ENCODE assay signal across 19 cellular contexts in genomic region chr5:169094586-169095409, GRCh38.
DNase-seq lines count a peak whose midpoint lies in the region; ATAC-seq and TF ChIP-seq lines count a peak whose summit lies in the region.
"Had no signal": no experiment of that assay in that cellular context is flagged by ENCODE, and none has a peak within 500 bp of the region (broad histone marks: within the 10 kb centered on the region; RNA-seq: fewer than 3 reads in every experiment).

No MANE protein-coding gene starts in this region.

- H3K9me3 Mint-ChIP-seq in osteocyte (ENCODE audit: unreplicated experiment) = peaks cover 12% of the 10 kb centered on the region
- H3K9me3 Mint-ChIP-seq: CD8-positive, alpha-beta T cell; stimulated activated naive CD8-positive, alpha-beta T cell treated with anti-CD3 and anti-CD28 coated beads, Interleukin-15, amount 100 ng/mL, for 72 hours had no signal

- no peaks in the 10 kb centered on the region for H3K27me3 ChIP-seq in MM.1S (replicated peaks; ENCODE audit: insufficient read depth, low read length)
- H3K27me3 ChIP-seq in mammary epithelial cell (ENCODE audit: insufficient read depth, low read length) = no peaks in the 10 kb centered on the region

- in situ Hi-C loops in mammary epithelial cell (cut with MboI; ENCODE audit: low sequenced_read_pairs in 2 of 2) = no loop called here

- CTCF ChIA-PET in mammary epithelial cell (lab: Charles Lee; ENCODE audit: low non-redundant PET) = no interaction called here

- H4K20me1 ChIP-seq in MM.1S (ENCODE audit: insufficient read depth, low read length) (no peaks in the 10 kb centered on the region), mammary epithelial cell (ENCODE audit: insufficient read depth, low read length) (no peaks in the 10 kb centered on the region)

- no peaks in the 10 kb centered on the region for H3K36me3 ChIP-seq in MM.1S (replicated peaks; ENCODE audit: insufficient read depth, low read length)
- H3K36me3 ChIP-seq in mammary epithelial cell (ENCODE audit: insufficient read depth, low read length) = no peaks in the 10 kb centered on the region
- H3K36me3 ChIP-seq: WERI-Rb-1 had no signal

- H3K27me3 Mint-ChIP-seq in osteocyte (ENCODE audit: unreplicated experiment) = no peaks in the 10 kb centered on the region

- H3K4me2 ChIP-seq in MM.1S (ENCODE audit: low read depth, low read length) (no peak overlapping the region), mammary epithelial cell (ENCODE audit: insufficient read depth, low read depth, low read length) (peak overlapping the region; percentile 47)

- H2AFZ ChIP-seq in MM.1S (ENCODE audit: low read length) = 0 out of 2 replicates have a peak overlapping the region, but pooled peaks have one; percentile 17
- peak overlapping the region; percentile 67 for H2AFZ ChIP-seq in mammary epithelial cell (ENCODE audit: low read depth, low read length)

- H3K9me2 ChIP-seq in MM.1S (replicated peaks; ENCODE audit: insufficient read depth, low read length) = no peaks in the 10 kb centered on the region

- H3K9ac ChIP-seq in MM.1S (ENCODE audit: low read length) (no peak overlapping the region), mammary epithelial cell (ENCODE audit: insufficient read depth, low read length) (peak overlapping the region; percentile 32)

- no peaks in the 10 kb centered on the region for H3F3A ChIP-seq in MM.1S (ENCODE audit: insufficient read depth, low read length)

- H3K4me1 ChIP-seq in MM.1S (ENCODE audit: low read length) = no peaks in the 10 kb centered on the region
- H3K4me1 ChIP-seq in mammary epithelial cell (ENCODE audit: insufficient read depth, low read length) = peaks cover 22% of the 10 kb centered on the region

- H3K79me2 ChIP-seq in MM.1S (ENCODE audit: low read length) = no peaks in the 10 kb centered on the region
- H3K79me2 ChIP-seq in mammary epithelial cell (ENCODE audit: insufficient read depth, low read length) = no peaks in the 10 kb centered on the region

- H3K4me1 Mint-ChIP-seq in osteocyte (ENCODE audit: unreplicated experiment) = peaks cover 53% of the 10 kb centered on the region
- H3K4me1 Mint-ChIP-seq: stimulated activated naive CD8-positive, alpha-beta T cell treated with anti-CD3 and anti-CD28 coated beads, Interleukin-15, amount 100 ng/mL, for 72 hours had no signal

- WGBS in mammary epithelial cell (ENCODE audit: low coverage, missing lambda C conversion rate) = 25% methylated on average over 7 of the region's 7 CpGs

- peak overlapping the region; percentile 69 for H3K27ac Mint-ChIP-seq in osteocyte (ENCODE audit: unreplicated experiment)
- H3K27ac Mint-ChIP-seq: CD8-positive, alpha-beta T cell; stimulated activated naive CD8-positive, alpha-beta T cell treated with anti-CD3 and anti-CD28 coated beads, Interleukin-15, amount 100 ng/mL, for 72 hours had no signal

- no peak overlapping the region for H3K4me3 Mint-ChIP-seq in osteocyte (ENCODE audit: unreplicated experiment)
- H3K4me3 Mint-ChIP-seq: CD8-positive, alpha-beta T cell; nephron; stimulated activated naive CD8-positive, alpha-beta T cell treated with anti-CD3 and anti-CD28 coated beads, Interleukin-15, amount 100 ng/mL, for 72 hours had no signal

- H3K27ac ChIP-seq in MM.1S (ENCODE audit: low read length) = no peak overlapping the region
- peak overlapping the region; percentile 86 for H3K27ac ChIP-seq in mammary epithelial cell (ENCODE audit: insufficient read depth, low read depth, low read length)
- H3K27ac ChIP-seq: WERI-Rb-1 had no signal

- TF ChIP-seq CTCF in MM.1S (IDR thresholded peaks at IDR 0.05; ENCODE audit: low read length) (no peak), mammary epithelial cell (conservative IDR thresholded peaks at IDR 0.05 in 1 of 2, IDR thresholded peaks at IDR 0.05 in 1 of 2; ENCODE audit: extremely low read depth in 1 of 2, insufficient read depth in 1 of 2, low read depth in 1 of 2, low read length in 2 of 2) (no peak), osteocyte (IDR thresholded peaks at IDR 0.05) (no peak)

- dilution Hi-C loops in mammary epithelial cell (cut with HindIII; ENCODE audit: low sequenced_read_pairs) = no loop called here

- peak; percentile 55 for DNase-seq in EH (ENCODE audit: low read depth)
- DNase-seq in MM.1S = no peak
- DNase-seq in mammary epithelial cell = peak; percentile 82
- DNase-seq in osteocyte (ENCODE audit: extremely low spot score, unreplicated experiment) = no peak
- no peak for DNase-seq in activated naive CD4-positive, alpha-beta T cell treated with Interleukin-2 at 50 U/mL for 16 hours
- DNase-seq in UCSD-AML1 (lab: John Stamatoyannopoulos, UW; ENCODE audit: unreplicated experiment) = no peak
- DNase-seq: activated T-cell treated with anti-CD3 and anti-CD28 coated beads for 4 hours; CD8-positive, alpha-beta T cell; GDM1; KG1; left ventricle myocardium superior; NCI-H2029 treated with DMSO at 0.1 percent for 48 hours; NCI-H774; stimulated activated naive CD8-positive, alpha-beta T cell treated with anti-CD3 and anti-CD28 coated beads, Interleukin-15, amount 100 ng/mL, for 72 hours; WERI-Rb-1 had no signal

- no peak for ATAC-seq in HG02763 (IDR thresholded peaks at IDR 0.05; ENCODE audit: unreplicated experiment)
- ATAC-seq in HG03039 (IDR thresholded peaks at IDR 0.05; ENCODE audit: unreplicated experiment) = no peak
- ATAC-seq: CD8-positive, alpha-beta T cell; left ventricle myocardium superior; sciatic nerve; stimulated activated naive CD8-positive, alpha-beta T cell treated with anti-CD3 and anti-CD28 coated beads, Interleukin-15, amount 100 ng/mL, for 72 hours had no signal

- BruUV-seq in mammary epithelial cell (replicated peaks; lab: Mats Ljungman, UMichigan) = no TSS peak

- intact Hi-C loops in mammary epithelial cell (cut with micrococcal nuclease) = no loop called here

- no peaks in the 10 kb centered on the region for H3K9me3 ChIP-seq in MM.1S (replicated peaks; ENCODE audit: insufficient read depth, low read length)
- no peaks in the 10 kb centered on the region for H3K9me3 ChIP-seq in mammary epithelial cell (replicated peaks; ENCODE audit: insufficient read depth, low read length)

- peaks cover 2% of the 10 kb centered on the region for H3K36me3 Mint-ChIP-seq in osteocyte (ENCODE audit: unreplicated experiment)
- H3K36me3 Mint-ChIP-seq: CD8-positive, alpha-beta T cell had no signal

- H3K4me3 ChIP-seq in MM.1S (ENCODE audit: low read length) (no peak overlapping the region), mammary epithelial cell (replicated peaks in 1 of 3; ENCODE audit: insufficient read depth in 1 of 3, low read depth in 2 of 3, low read length in 3 of 3) (no peak overlapping the region)

Comparison
In these comparisons a context has a peak if more than half of its experiments do, and no peak if none do; other contexts are left out.
1. DNase-seq: peak in EH (single experiment) and mammary epithelial cell (single experiment); none in MM.1S (single experiment), osteocyte (single experiment), activated naive CD4-positive, alpha-beta T cell treated with Interleukin-2 at 50 U/mL for 16 hours (single experiment) and UCSD-AML1 (single experiment).